10 cellular contexts compared by ENCODE assay signal in the genomic region with DNA sequence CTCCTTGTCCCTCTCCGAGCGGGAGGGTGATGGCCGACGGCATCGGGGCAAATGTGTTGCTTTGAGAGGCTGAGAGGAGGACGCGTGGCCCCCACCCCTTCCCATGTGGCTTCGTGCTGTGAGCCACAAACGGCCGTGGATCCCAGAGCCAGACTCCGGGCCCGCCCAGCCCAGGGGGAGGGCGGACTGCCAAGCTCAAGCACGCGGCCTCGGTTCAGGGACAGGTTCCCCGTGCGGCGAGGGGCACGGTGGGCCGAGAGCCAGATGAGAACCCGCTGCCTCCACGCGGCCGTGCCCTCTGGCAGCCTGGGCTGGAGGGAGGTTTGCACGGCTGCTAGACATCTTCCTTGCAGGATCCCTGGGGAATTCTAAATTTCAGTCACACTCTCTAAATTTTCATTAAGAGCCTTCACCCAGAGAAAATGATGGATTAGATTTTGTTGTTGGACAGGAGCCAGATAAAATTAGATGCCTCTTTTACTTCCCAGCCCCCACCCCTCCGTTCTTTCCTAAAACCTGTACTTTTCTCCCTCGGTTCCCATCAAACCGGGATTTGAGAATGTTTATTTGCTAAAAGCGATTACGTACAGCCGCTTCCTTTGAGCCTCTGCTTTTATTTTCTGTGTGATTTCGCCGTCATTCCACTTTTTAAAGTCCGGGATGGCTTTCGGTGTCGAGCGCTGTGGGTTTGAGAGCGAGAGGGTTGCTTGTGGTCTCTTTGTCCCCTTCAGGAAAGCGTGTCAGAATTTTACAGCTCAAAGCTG. TPM values are rescaled to one million over a fixed set of nuclear protein-coding genes. Genes with fewer than 3 reads are reported as not detected.
DNase-seq lines count a peak whose midpoint lies in the region; ATAC-seq, FAIRE-seq and TF ChIP-seq lines count a peak whose summit lies in the region.
"Had no signal": no experiment of that assay in that cellular context is flagged by ENCODE, and none has a peak within 500 bp of the region (broad histone marks: within the 10 kb centered on the region; RNA-seq: fewer than 3 reads in every experiment).

No MANE protein-coding gene starts in this region.

- no peak for FAIRE-seq in frontal cortex (lab: Jason Lieb, UNC)

- no peak overlapping the region for H3K4me3 ChIP-seq in retinal pigment epithelial cell (ENCODE audit: low read length)

- TF ChIP-seq CTCF in retinal pigment epithelial cell (conservative IDR thresholded peaks at IDR 0.05; ENCODE audit: low read depth, low read length), result no peak

- DNase-seq in EH (ENCODE audit: low read depth) (peak; percentile 16), NCI-H69 (lab: John Stamatoyannopoulos, UW) (peak; percentile 85), frontal cortex (ENCODE audit: low spot score in 2 of 2) (peak; percentile 74 to 77), retinal pigment epithelial cell (ENCODE audit: low read depth) (peak; percentile 9), OCI-M2 (lab: John Stamatoyannopoulos, UW; ENCODE audit: unreplicated experiment) (no peak)
- no peak for DNase-seq in stimulated activated naive CD4-positive, alpha-beta T cell (lab: John Stamatoyannopoulos, UW)
- DNase-seq: activated naive CD8-positive, alpha-beta T cell treated with anti-CD3 and anti-CD28 coated beads, Interleukin-2, amount 10 ng/mL, durations not matched to agents 7 days and 5 days; effector memory CD8-positive, alpha-beta T cell; SW 1271 had no signal

- ATAC-seq in GM18868 (IDR thresholded peaks at IDR 0.05; ENCODE audit: unreplicated experiment), result no peak
- ATAC-seq: effector memory CD8-positive, alpha-beta T cell had no signal

RNA-seq across cellular contexts. Expression of gene GNG13, which starts 24.9 kb away (rescaled TPM):
- not detected for total RNA-seq in frontal cortex
- total RNA-seq: activated naive CD8-positive, alpha-beta T cell treated with anti-CD3 and anti-CD28 coated beads, Interleukin-2, amount 10 ng/mL, durations not matched to agents 7 days and 5 days had no signal

RNA-seq across cellular contexts. Expression of gene CHTF18, which starts 37.1 kb away (rescaled TPM):
- 9.8 TPM for total RNA-seq in frontal cortex

RNA-seq across cellular contexts. Expression of gene RPUSD1, which starts 37.3 kb away (rescaled TPM):
- 12.6 TPM for total RNA-seq in frontal cortex

Comparison
In these comparisons a context has a peak if more than half of its experiments do, and no peak if none do; other contexts are left out.
1. DNase-seq: peak in EH (single experiment), NCI-H69 (single experiment), frontal cortex (2 of 2) and retinal pigment epithelial cell (single experiment); none in stimulated activated naive CD4-positive, alpha-beta T cell (0 of 6) and OCI-M2 (single experiment).